In genomic region chr2:192159215-192159614, GRCh38 we compare ENCODE assay signal across 18 cellular contexts. TPM values are rescaled to one million over a fixed set of nuclear protein-coding genes. Genes with fewer than 3 reads are reported as not detected.
DNase-seq lines count a peak whose midpoint lies in the region; TF ChIP-seq lines count a peak whose summit lies in the region.
"Had no signal": no experiment of that assay in that cellular context is flagged by ENCODE, and none has a peak within 500 bp of the region (broad histone marks: within the 10 kb centered on the region; RNA-seq: fewer than 3 reads in every experiment).

No MANE protein-coding gene starts in this region.

- peak; percentile 11 for DNase-seq in activated naive CD4-positive, alpha-beta T cell treated with anti-CD3 and anti-CD28 coated beads for 36 hours
- no peak for DNase-seq in activated naive CD4-positive, alpha-beta T cell treated with anti-CD3 and anti-CD28 coated beads, Interleukin-2, amount 50 U/mL, for 16 hours
- peak; percentile 9 for DNase-seq in RKO (ENCODE audit: low spot score)
- no peak for DNase-seq in dorsolateral prefrontal cortex
- DNase-seq in nucleus accumbens (lab: John Stamatoyannopoulos, UW), result no peak
- no peak for DNase-seq in NCI-H146 treated with DMSO at 0.1 percent for 48 hours (lab: John Stamatoyannopoulos, UW; ENCODE audit: unreplicated experiment)
- no peak for DNase-seq in central memory CD4-positive, alpha-beta T cell
- DNase-seq: CD4-positive, alpha-beta memory T cell; DMS79 treated with DMSO at 0.1 percent for 48 hours; GF-D8; KG1; NCI-H1092; NCI-H1694 treated with DMSO at 0.1 percent for 48 hours; RPMI8226; SJCRH30 had no signal

- H3K27ac Mint-ChIP-seq in activated naive CD4-positive, alpha-beta T cell treated with anti-CD3 and anti-CD28 coated beads for 36 hours, result no peak overlapping the region
- H3K27ac Mint-ChIP-seq: B cell; CD4-positive, alpha-beta memory T cell; GM23338 had no signal

- H3K27me3 ChIP-seq in dorsolateral prefrontal cortex, result no peaks in the 10 kb centered on the region
- H3K27me3 ChIP-seq: SJCRH30 had no signal

- H3K9me3 Mint-ChIP-seq in activated naive CD4-positive, alpha-beta T cell treated with anti-CD3 and anti-CD28 coated beads for 36 hours, result no peaks in the 10 kb centered on the region
- H3K9me3 Mint-ChIP-seq: CD4-positive, alpha-beta memory T cell; GM23338 had no signal

- no peak overlapping the region for H3K4me3 Mint-ChIP-seq in activated naive CD4-positive, alpha-beta T cell treated with anti-CD3 and anti-CD28 coated beads for 36 hours
- H3K4me3 Mint-ChIP-seq: B cell; CD4-positive, alpha-beta memory T cell; GM23338 had no signal

- intact Hi-C loops in activated naive CD4-positive, alpha-beta T cell treated with anti-CD3 and anti-CD28 coated beads for 36 hours (cut with micrococcal nuclease), result no loop called here
- intact Hi-C loops in dorsolateral prefrontal cortex (cut with DNase I), result no loop called here

- H3K27me3 Mint-ChIP-seq in activated naive CD4-positive, alpha-beta T cell treated with anti-CD3 and anti-CD28 coated beads for 36 hours (ENCODE audit: low read depth), result peaks cover 3% of the 10 kb centered on the region

- H3K27ac ChIP-seq in dorsolateral prefrontal cortex, result peak overlapping the region in 30 of 59 donors; percentile 1 to 72 (median 41)
- H3K27ac ChIP-seq: SJCRH30 had no signal

- no peaks in the 10 kb centered on the region for H3K36me3 Mint-ChIP-seq in activated naive CD4-positive, alpha-beta T cell treated with anti-CD3 and anti-CD28 coated beads for 36 hours (ENCODE audit: low read depth)
- H3K36me3 Mint-ChIP-seq: CD4-positive, alpha-beta memory T cell had no signal

- peaks cover 11% of the 10 kb centered on the region for H3K4me1 Mint-ChIP-seq in activated naive CD4-positive, alpha-beta T cell treated with anti-CD3 and anti-CD28 coated beads for 36 hours (ENCODE audit: low read depth)

- TF ChIP-seq CTCF in dorsolateral prefrontal cortex (IDR thresholded peaks at IDR 0.05 in 54 of 56, conservative IDR thresholded peaks at IDR 0.05 in 2 of 56; ENCODE audit: low read depth in 1 of 56, partially characterized antibody in 56 of 56), result no peak

- H3K4me3 ChIP-seq in dorsolateral prefrontal cortex, result no peak overlapping the region
- H3K4me3 ChIP-seq: GM23338, SJCRH30 had no signal

- CTCF ChIA-PET in activated naive CD4-positive, alpha-beta T cell treated with anti-CD3 and anti-CD28 coated beads for 36 hours (lab: Charles Lee), result interaction anchor here (0.6 to 1.0 kb wide), 2 partner anchors 620 to 658 kb away, joined by 5 to 8 read pairs; no protein-coding TSS in a partner anchor

RNA-seq across cellular contexts. Expression of gene TMEFF2, which starts 35.5 kb away (rescaled TPM):
- total RNA-seq in activated naive CD4-positive, alpha-beta T cell treated with anti-CD3 and anti-CD28 coated beads for 36 hours, result not detected
- 10 to 100 TPM; 13.6 to 71.1 (median 44.6) TPM for total RNA-seq in dorsolateral prefrontal cortex
- total RNA-seq: B cell; CD4-positive, alpha-beta memory T cell; MCF 10A had no signal

Comparison
In these comparisons a context has a peak if more than half of its experiments do, and no peak if none do; other contexts are left out.
1. DNase-seq: peak in activated naive CD4-positive, alpha-beta T cell treated with anti-CD3 and anti-CD28 coated beads for 36 hours (single experiment) and RKO (single experiment); none in activated naive CD4-positive, alpha-beta T cell treated with anti-CD3 and anti-CD28 coated beads, Interleukin-2, amount 50 U/mL, for 16 hours (single experiment), dorsolateral prefrontal cortex (0 of 10), nucleus accumbens (0 of 56), NCI-H146 treated with DMSO at 0.1 percent for 48 hours (single experiment) and central memory CD4-positive, alpha-beta T cell (single experiment).
2. RNA of gene TMEFF2, which starts 35.5 kb away (total RNA-seq): 13.6 to 71.1 TPM in dorsolateral prefrontal cortex; not detected in activated naive CD4-positive, alpha-beta T cell treated with anti-CD3 and anti-CD28 coated beads for 36 hours; every median in the first group is over 10 times any median in the second.